8 cellular contexts compared by ENCODE assay signal in the genomic region with DNA sequence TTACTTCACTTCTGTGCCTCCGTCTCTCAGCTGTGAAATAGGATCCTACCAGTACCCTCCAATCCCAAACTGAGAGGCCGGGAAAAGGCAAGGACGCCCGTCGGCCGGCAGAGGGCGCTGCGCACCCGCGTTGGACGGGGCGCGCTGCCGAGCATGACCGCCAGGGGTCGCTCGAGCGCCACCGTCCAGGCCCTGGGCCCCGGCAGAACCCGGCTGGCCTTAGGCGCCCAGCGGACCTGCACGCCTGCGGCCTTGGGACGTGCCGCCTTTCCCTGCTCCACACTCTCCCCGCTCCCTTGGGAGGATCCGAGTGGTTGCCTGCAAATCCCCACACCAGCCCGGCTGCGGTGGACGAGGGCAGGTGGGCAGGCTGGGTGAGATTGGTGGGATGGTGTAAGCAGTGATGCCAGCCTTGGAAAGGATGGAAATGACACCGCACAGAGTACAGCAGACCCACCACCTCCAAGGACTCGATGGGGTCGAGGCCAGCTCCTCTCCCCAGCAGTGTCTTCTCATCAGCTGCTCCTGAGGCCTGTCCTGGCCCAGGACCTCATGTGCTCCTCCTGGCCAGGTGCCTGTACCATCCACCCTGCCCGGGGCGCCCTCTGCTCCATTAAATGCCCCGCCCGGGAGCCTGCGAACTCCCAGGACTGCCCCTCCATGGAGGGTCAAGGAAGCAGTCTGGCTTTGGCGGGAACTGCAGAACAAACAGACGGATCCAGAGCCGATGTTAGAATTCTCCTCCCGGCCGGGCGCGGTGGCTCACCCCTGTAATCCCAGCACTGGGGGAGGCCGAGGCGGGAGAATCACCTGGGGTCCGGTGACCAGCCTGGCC. TPM values are rescaled to one million over a fixed set of nuclear protein-coding genes. Genes with fewer than 3 reads are reported as not detected.
DNase-seq lines count a peak whose midpoint lies in the region; ATAC-seq and TF ChIP-seq lines count a peak whose summit lies in the region.

No MANE protein-coding gene starts in this region.

- ATAC-seq in GM18909 (IDR thresholded peaks at IDR 0.05; ENCODE audit: poor library complexity, unreplicated experiment) (peak; percentile 75), HG03135 (IDR thresholded peaks at IDR 0.05; ENCODE audit: unreplicated experiment) (peak; percentile 61), lower lobe of right lung (peak; percentile 92 to 97)

- peak; percentile 100 for TF ChIP-seq CTCF in lower lobe of right lung (IDR thresholded peaks at IDR 0.05)

- intact Hi-C loops in lower lobe of right lung (cut with DNase I) = loop anchor here (10.0 kb wide), 1 partner anchor 500 kb away; no protein-coding TSS in a partner anchor

- peak; percentile 92 for DNase-seq in AG20443 (ENCODE audit: low spot score)
- DNase-seq in NCI-H345 treated with DMSO at 0.1 percent for 48 hours (lab: John Stamatoyannopoulos, UW; ENCODE audit: unreplicated experiment) = peak; percentile 46
- DNase-seq in activated CD4-positive, alpha-beta T cell treated with anti-CD3 and anti-CD28 coated beads, Interleukin-2, amount 50 U/mL, for 4 hours = peak; percentile 38 to 41
- DNase-seq in dermis microvascular lymphatic vessel endothelial cell (ENCODE audit: low read depth in 2 of 2) = peak; percentile 17 to 55
- DNase-seq in lower lobe of right lung = peak; percentile 80
- peak in 2 of 3 donors; percentile 51 to 52 for DNase-seq in stimulated activated CD4-positive, alpha-beta T cell treated with anti-CD3 and anti-CD28 coated beads, TNF-alpha, amount 100 ng/mL, for 48 hours (ENCODE audit: low read depth in 3 of 3)

- H3K27ac ChIP-seq in lower lobe of right lung = no peak overlapping the region

- H3K27me3 ChIP-seq in lower lobe of right lung (ENCODE audit: low read depth) = no peaks in the 10 kb centered on the region

- no peaks in the 10 kb centered on the region for H3K36me3 ChIP-seq in lower lobe of right lung

- H3K9me3 ChIP-seq in lower lobe of right lung = no peaks in the 10 kb centered on the region

- peaks cover 10% of the 10 kb centered on the region for H3K4me1 ChIP-seq in lower lobe of right lung

- peak overlapping the region; percentile 25 for H3K4me3 ChIP-seq in lower lobe of right lung

RNA-seq across cellular contexts. Expression of gene LBR, which starts 47.4 kb away (rescaled TPM):
- total RNA-seq in dermis microvascular lymphatic vessel endothelial cell (122 and 124 TPM in 2 replicates), lower lobe of right lung (56.4 TPM)

Comparison
In these comparisons a context has a peak if more than half of its experiments do, and no peak if none do; other contexts are left out.
1. DNase-seq: peak in every context shown above with its lines; median percentile 92 in AG20443; 80 in lower lobe of right lung; 52 in stimulated activated CD4-positive, alpha-beta T cell treated with anti-CD3 and anti-CD28 coated beads, TNF-alpha, amount 100 ng/mL, for 48 hours; 46 in NCI-H345 treated with DMSO at 0.1 percent for 48 hours; 40 in activated CD4-positive, alpha-beta T cell treated with anti-CD3 and anti-CD28 coated beads, Interleukin-2, amount 50 U/mL, for 4 hours; 36 in dermis microvascular lymphatic vessel endothelial cell.